In genomic region chr16:70712359-70712758, GRCh38 we compare ENCODE assay signal across 16 cellular contexts.
"Had no signal": no experiment of that assay in that cellular context is flagged by ENCODE, and none has a peak within 500 bp of the region (broad histone marks: within the 10 kb centered on the region; RNA-seq: fewer than 3 reads in every experiment).

No MANE protein-coding gene starts in this region.

- H3K27ac ChIP-seq: breast epithelium had no signal

- DNase-seq: activated CD4-positive, alpha-beta T cell treated with anti-CD3 and anti-CD28 coated beads, Interleukin-2, amount 50 U/mL, for 1 hour; activated CD4-positive, CD25-positive, alpha-beta regulatory T cell; activated CD8-positive, alpha-beta memory T cell treated with anti-CD3 and anti-CD28 coated beads for 24 hours; activated naive CD4-positive, alpha-beta T cell; activated naive CD8-positive, alpha-beta T cell treated with anti-CD3 and anti-CD28 coated beads, Interleukin-2, amount 50 U/mL, for 24 hours; aorta; esophagus squamous epithelium; kidney glomerular epithelial cell; stimulated activated CD4-positive, alpha-beta T cell treated with anti-CD3 and anti-CD28 coated beads, Interleukin-2, amount 100 ng/mL, for 48 hours; T-helper 2 cell; tibial artery had no signal

- H3K36me3 ChIP-seq: breast epithelium, tibial artery, vagina had no signal

- H3K27me3 Mint-ChIP-seq: activated naive CD8-positive, alpha-beta T cell treated with anti-CD3 and anti-CD28 coated beads, Interleukin-2, amount 50 U/mL, for 24 hours; stimulated activated memory B cell treated with anti-CD40 and anti-IgM and Interleukin-4, amounts not matched to agents 10 μg/mL and 1 μg/mL and 100 μg/mL, for 72 hours had no signal

- H3K27me3 ChIP-seq: breast epithelium, esophagus squamous epithelium, tibial artery, vagina had no signal

- H3K9me3 Mint-ChIP-seq: activated naive CD8-positive, alpha-beta T cell treated with anti-CD3 and anti-CD28 coated beads, Interleukin-2, amount 50 U/mL, for 24 hours; activated T-helper 1 cell treated with anti-CD3 and anti-CD28 coated beads, Interleukin-12 subunit alpha, Interleukin-12 subunit beta, Interleukin-2, Interleukin-4 antibody, amounts not matched to agents 30 ng/mL and 10 ng/mL and 1 ng/mL, durations not matched to agents 14 hours and 24 hours and 36 hours; neural crest cell; stimulated activated memory B cell treated with anti-CD40 and anti-IgM and Interleukin-4, amounts not matched to agents 10 μg/mL and 1 μg/mL and 100 μg/mL, for 72 hours had no signal

- H3K4me3 ChIP-seq: breast epithelium, esophagus squamous epithelium, tibial artery, vagina had no signal

- H3K27ac Mint-ChIP-seq: activated naive CD8-positive, alpha-beta T cell treated with anti-CD3 and anti-CD28 coated beads, Interleukin-2, amount 50 U/mL, for 24 hours; activated T-helper 1 cell treated with anti-CD3 and anti-CD28 coated beads, Interleukin-12 subunit alpha, Interleukin-12 subunit beta, Interleukin-2, Interleukin-4 antibody, amounts not matched to agents 30 ng/mL and 10 ng/mL and 1 ng/mL, durations not matched to agents 14 hours and 24 hours and 36 hours; stimulated activated memory B cell treated with anti-CD40 and anti-IgM and Interleukin-4, amounts not matched to agents 10 μg/mL and 1 μg/mL and 100 μg/mL, for 72 hours had no signal

- H3K4me1 Mint-ChIP-seq: activated naive CD8-positive, alpha-beta T cell treated with anti-CD3 and anti-CD28 coated beads, Interleukin-2, amount 50 U/mL, for 24 hours; stimulated activated memory B cell treated with anti-CD40 and anti-IgM and Interleukin-4, amounts not matched to agents 10 μg/mL and 1 μg/mL and 100 μg/mL, for 72 hours had no signal

- H3K4me3 Mint-ChIP-seq: activated naive CD8-positive, alpha-beta T cell treated with anti-CD3 and anti-CD28 coated beads, Interleukin-2, amount 50 U/mL, for 24 hours; activated T-helper 1 cell treated with anti-CD3 and anti-CD28 coated beads, Interleukin-12 subunit alpha, Interleukin-12 subunit beta, Interleukin-2, Interleukin-4 antibody, amounts not matched to agents 30 ng/mL and 10 ng/mL and 1 ng/mL, durations not matched to agents 14 hours and 24 hours and 36 hours; neural crest cell; stimulated activated memory B cell treated with anti-CD40 and anti-IgM and Interleukin-4, amounts not matched to agents 10 μg/mL and 1 μg/mL and 100 μg/mL, for 72 hours had no signal

- H3K9me3 ChIP-seq: breast epithelium, esophagus squamous epithelium, tibial artery, vagina had no signal
